15 cellular contexts compared by ENCODE assay signal in the genomic region with DNA sequence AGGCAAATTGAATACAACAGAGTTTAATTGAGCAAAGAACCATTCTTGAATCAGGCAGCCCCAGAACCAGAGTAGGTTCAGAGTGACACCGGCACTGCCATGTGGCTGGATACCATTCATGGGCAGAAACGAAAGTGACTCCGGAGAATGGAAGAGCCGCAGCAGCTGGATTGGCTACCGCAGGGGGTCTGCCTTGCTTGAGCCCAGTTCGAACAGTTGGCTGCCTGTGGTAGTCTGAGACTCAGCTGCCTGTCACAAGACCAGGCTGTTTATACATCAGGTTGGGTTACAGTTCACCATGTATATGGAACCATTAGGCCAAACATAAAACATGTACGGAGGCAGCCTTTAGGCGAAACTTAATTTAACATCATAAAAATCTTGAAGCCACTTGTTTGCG.
A peak's percentile ranks its signal among the peaks of the same experiment; 100 is the strongest.
DNase-seq lines count a peak whose midpoint lies in the region; ATAC-seq and TF ChIP-seq lines count a peak whose summit lies in the region.
"Had no signal": no experiment of that assay in that cellular context is flagged by ENCODE, and none has a peak within 500 bp of the region (broad histone marks: within the 10 kb centered on the region; RNA-seq: fewer than 3 reads in every experiment).

No MANE protein-coding gene starts in this region.

- dilution Hi-C loops in mammary epithelial cell (cut with HindIII; ENCODE audit: low sequenced_read_pairs), result no loop called here

- H4K20me1 ChIP-seq in mammary epithelial cell (ENCODE audit: insufficient read depth, low read length), result no peaks in the 10 kb centered on the region

- TF ChIP-seq CTCF in MCF 10A (IDR thresholded peaks at IDR 0.05; ENCODE audit: unreplicated experiment), result no peak
- no peak for TF ChIP-seq CTCF in mammary epithelial cell (conservative IDR thresholded peaks at IDR 0.05 in 1 of 2, IDR thresholded peaks at IDR 0.05 in 1 of 2; ENCODE audit: extremely low read depth in 1 of 2, insufficient read depth in 1 of 2, low read depth in 1 of 2, low read length in 2 of 2)
- TF ChIP-seq CTCF in colonic mucosa (IDR thresholded peaks at IDR 0.05), result no peak

- no peaks in the 10 kb centered on the region for H3K79me2 ChIP-seq in mammary epithelial cell (ENCODE audit: insufficient read depth, low read length)

- H3K27me3 Mint-ChIP-seq in MCF 10A (ENCODE audit: insufficient read depth, unreplicated experiment), result no peaks in the 10 kb centered on the region
- H3K27me3 Mint-ChIP-seq in activated T-cell treated with anti-CD3 and anti-CD28 coated beads, Interleukin-2, amount 50 U/mL, for 4 hours (ENCODE audit: low read depth), result no peaks in the 10 kb centered on the region

- intact Hi-C loops in MCF 10A (cut with micrococcal nuclease) (no loop called here), mammary epithelial cell (cut with micrococcal nuclease) (no loop called here), colonic mucosa (cut with DNase I) (no loop called here)

- no peak for ATAC-seq in activated T-cell treated with anti-CD3 and anti-CD28 coated beads, Interleukin-2, amount 50 U/mL, for 4 hours
- ATAC-seq: activated naive CD4-positive, alpha-beta T cell treated with anti-CD3 and anti-CD28 coated beads, Interleukin-2, amount 50 U/mL, for 72 hours had no signal

- H3K9me3 Mint-ChIP-seq in MCF 10A (ENCODE audit: unreplicated experiment), result no peaks in the 10 kb centered on the region
- H3K9me3 Mint-ChIP-seq in activated T-cell treated with anti-CD3 and anti-CD28 coated beads, Interleukin-2, amount 50 U/mL, for 4 hours, result peaks cover 3% of the 10 kb centered on the region

- DNase-seq in MCF 10A (ENCODE audit: unreplicated experiment), result no peak
- DNase-seq in mammary epithelial cell, result no peak
- DNase-seq in NCI-H748 (lab: John Stamatoyannopoulos, UW; ENCODE audit: unreplicated experiment), result peak; percentile 89
- peak; percentile 40 for DNase-seq in islet precursor cell
- DNase-seq in colonic mucosa, result no peak
- DNase-seq in COLO829 (ENCODE audit: low spot score), result no peak
- no peak for DNase-seq in activated T-cell treated with anti-CD3 and anti-CD28 coated beads, Interleukin-2, amount 50 U/mL, for 4 hours
- no peak for DNase-seq in SW 1271 (lab: John Stamatoyannopoulos, UW)
- DNase-seq: esophagus squamous epithelium, mesendoderm, NCI-H2081 treated with DMSO at 0.1 percent for 48 hours, T-helper 9 cell, uterus had no signal

- BruUV-seq in MCF 10A (replicated peaks; lab: Mats Ljungman, UMichigan), result no TSS peak
- no TSS peak for BruUV-seq in mammary epithelial cell (replicated peaks; lab: Mats Ljungman, UMichigan)

- H3K27me3 ChIP-seq in mammary epithelial cell (ENCODE audit: insufficient read depth, low read length) (no peaks in the 10 kb centered on the region), colonic mucosa (no peaks in the 10 kb centered on the region)
- H3K27me3 ChIP-seq: esophagus squamous epithelium, uterus had no signal

- H3K9me3 ChIP-seq in mammary epithelial cell (replicated peaks; ENCODE audit: insufficient read depth, low read length) (no peaks in the 10 kb centered on the region), colonic mucosa (no peaks in the 10 kb centered on the region)
- H3K9me3 ChIP-seq: esophagus squamous epithelium, uterus had no signal

- no peaks in the 10 kb centered on the region for H3K36me3 Mint-ChIP-seq in MCF 10A (ENCODE audit: insufficient read depth, unreplicated experiment)
- H3K36me3 Mint-ChIP-seq in activated T-cell treated with anti-CD3 and anti-CD28 coated beads, Interleukin-2, amount 50 U/mL, for 4 hours (ENCODE audit: insufficient read depth), result peaks cover 11% of the 10 kb centered on the region

- WGBS in mammary epithelial cell (ENCODE audit: low coverage, missing lambda C conversion rate), result 100% methylated on average over 8 of the region's 9 CpGs

- POLR2A ChIA-PET in MCF 10A (lab: Yijun Ruan, JAX), result interaction anchor here (0.6 kb wide), 1 partner anchor 100 kb away, joined by 3 read pairs; no protein-coding TSS in a partner anchor

- H3K4me3 ChIP-seq in mammary epithelial cell (replicated peaks in 1 of 3; ENCODE audit: insufficient read depth in 1 of 3, low read depth in 2 of 3, low read length in 3 of 3) (no peak overlapping the region), colonic mucosa (no peak overlapping the region)
- H3K4me3 ChIP-seq: esophagus squamous epithelium, uterus had no signal

- H3K9ac ChIP-seq in mammary epithelial cell (ENCODE audit: insufficient read depth, low read length), result no peak overlapping the region
- H3K9ac ChIP-seq in colonic mucosa (ENCODE audit: low read depth in 2 of 2, low read length in 2 of 2), result no peak overlapping the region
- H3K9ac ChIP-seq: parathyroid adenoma had no signal

- H3K4me1 ChIP-seq in mammary epithelial cell (ENCODE audit: insufficient read depth, low read length) (peaks cover 19% of the 10 kb centered on the region), colonic mucosa (no peaks in the 10 kb centered on the region)
- H3K4me1 ChIP-seq: parathyroid adenoma had no signal

- in situ Hi-C loops in mammary epithelial cell (cut with MboI; ENCODE audit: low sequenced_read_pairs in 2 of 2), result no loop called here

- no peak overlapping the region for H3K4me2 ChIP-seq in mammary epithelial cell (ENCODE audit: insufficient read depth, low read depth, low read length)

- H3K4me1 Mint-ChIP-seq in MCF 10A (ENCODE audit: insufficient read depth, unreplicated experiment), result peaks cover 36% of the 10 kb centered on the region
- H3K4me1 Mint-ChIP-seq in activated T-cell treated with anti-CD3 and anti-CD28 coated beads, Interleukin-2, amount 50 U/mL, for 4 hours (ENCODE audit: low read depth), result peaks cover 90% of the 10 kb centered on the region

- no peak overlapping the region for H2AFZ ChIP-seq in mammary epithelial cell (ENCODE audit: low read depth, low read length)
- H2AFZ ChIP-seq: parathyroid adenoma had no signal

- peak overlapping the region; percentile 37 for H3K27ac Mint-ChIP-seq in MCF 10A (ENCODE audit: low read depth, unreplicated experiment)

- CTCF ChIA-PET in MCF 10A (lab: Yijun Ruan, JAX) (no interaction called here), mammary epithelial cell (lab: Charles Lee; ENCODE audit: low non-redundant PET) (no interaction called here)

- H3K27ac ChIP-seq in mammary epithelial cell (ENCODE audit: insufficient read depth, low read depth, low read length) (no peak overlapping the region), colonic mucosa (no peak overlapping the region)
- H3K27ac ChIP-seq: esophagus squamous epithelium, parathyroid adenoma, uterus had no signal

- H3K36me3 ChIP-seq in mammary epithelial cell (ENCODE audit: insufficient read depth, low read length) (no peaks in the 10 kb centered on the region), colonic mucosa (no peaks in the 10 kb centered on the region)
- H3K36me3 ChIP-seq: esophagus squamous epithelium, uterus had no signal

- no peak overlapping the region for H3K4me3 Mint-ChIP-seq in MCF 10A (ENCODE audit: unreplicated experiment)
- H3K4me3 Mint-ChIP-seq in activated T-cell treated with anti-CD3 and anti-CD28 coated beads, Interleukin-2, amount 50 U/mL, for 4 hours, result no peak overlapping the region

Comparison
In these comparisons a context has a peak if more than half of its experiments do, and no peak if none do; other contexts are left out.
1. DNase-seq: peak in NCI-H748 (single experiment) and islet precursor cell (single experiment); none in MCF 10A (single experiment), mammary epithelial cell (single experiment), colonic mucosa (single experiment), COLO829 (single experiment), activated T-cell treated with anti-CD3 and anti-CD28 coated beads, Interleukin-2, amount 50 U/mL, for 4 hours (single experiment) and SW 1271 (0 of 2).